ENCODE assay signal across 21 cellular contexts in genomic region chr15:38687340-38687739, GRCh38.
A peak's percentile ranks its signal among the peaks of the same experiment; 100 is the strongest.
DNase-seq lines count a peak whose midpoint lies in the region; ATAC-seq and TF ChIP-seq lines count a peak whose summit lies in the region.
"Had no signal": no experiment of that assay in that cellular context is flagged by ENCODE, and none has a peak within 500 bp of the region (broad histone marks: within the 10 kb centered on the region; RNA-seq: fewer than 3 reads in every experiment).

No MANE protein-coding gene starts in this region.

- ATAC-seq in activated CD8-positive, alpha-beta memory T cell treated with anti-CD3 and anti-CD28 coated beads, Interleukin-2, amount 10 ng/mL, durations not matched to agents 7 days and 5 days, result no peak
- ATAC-seq: GM23338 had no signal

- peaks cover 12% of the 10 kb centered on the region; the same call in 1 of the 2 replicates for H3F3A ChIP-seq in Loucy (ENCODE audit: low read depth)

- peak overlapping the region; percentile 13 for H3K9ac ChIP-seq in Loucy (ENCODE audit: low read depth, low read length, poor library complexity, severe bottlenecking)

- no peak overlapping the region for H3K27ac ChIP-seq in vagina
- H3K27ac ChIP-seq: brain microvascular endothelial cell, C4-2B, left ventricle myocardium inferior had no signal

- H3K27me3 ChIP-seq in Loucy (ENCODE audit: insufficient read depth, low read length, poor library complexity, severe bottlenecking) (no peaks in the 10 kb centered on the region), vagina (no peaks in the 10 kb centered on the region)
- H3K27me3 ChIP-seq: brain microvascular endothelial cell, MG63 had no signal

- no peaks in the 10 kb centered on the region for H3K9me2 ChIP-seq in Loucy (replicated peaks; ENCODE audit: low read depth, low read length)

- DNase-seq in activated CD8-positive, alpha-beta memory T cell treated with anti-CD3 and anti-CD28 coated beads, Interleukin-2, amount 10 ng/mL, durations not matched to agents 7 days and 5 days, result no peak
- DNase-seq in activated CD8-positive, alpha-beta memory T cell treated with anti-CD3 and anti-CD28 coated beads, Interleukin-2, amount 50 U/mL, for 4 hours, result no peak
- DNase-seq in iris pigment epithelial cell (ENCODE audit: low read depth) (peak; percentile 30), vagina (ENCODE audit: extremely low spot score in 2 of 2) (no peak), DMS153 (lab: John Stamatoyannopoulos, UW) (no peak), NCI-H2227 (lab: John Stamatoyannopoulos, UW; ENCODE audit: unreplicated experiment) (no peak)
- DNase-seq: activated CD8-positive, alpha-beta memory T cell treated with anti-CD3 and anti-CD28 coated beads for 24 hours; activated gamma-delta T cell treated with Interleukin-2 at 50 U/mL for 16 hours; brain microvascular endothelial cell; glutamatergic neuron; left ventricle myocardium inferior; MG63; NCI-H1694; NCI-H345; NK-92 treated with Interleukin-12 subunit alpha and Interleukin-12 subunit beta, amount 100 ng/mL, for 24 hours; nucleus accumbens had no signal

- no peaks in the 10 kb centered on the region for H3K36me3 Mint-ChIP-seq in activated CD8-positive, alpha-beta memory T cell treated with anti-CD3 and anti-CD28 coated beads, Interleukin-2, amount 10 ng/mL, durations not matched to agents 7 days and 5 days
- H3K36me3 Mint-ChIP-seq in activated naive CD8-positive, alpha-beta T cell, result no peaks in the 10 kb centered on the region
- H3K36me3 Mint-ChIP-seq: type B pancreatic cell had no signal

- H3K79me2 ChIP-seq in Loucy (ENCODE audit: insufficient read depth, low read length), result no peaks in the 10 kb centered on the region

- no peaks in the 10 kb centered on the region for H3K36me3 ChIP-seq in Loucy (ENCODE audit: insufficient read depth, low read length)
- H3K36me3 ChIP-seq in vagina, result no peaks in the 10 kb centered on the region
- H3K36me3 ChIP-seq: brain microvascular endothelial cell, left ventricle myocardium inferior, MG63 had no signal

- H3K4me3 ChIP-seq in Loucy (ENCODE audit: low read length, poor library complexity, severe bottlenecking) (no peak overlapping the region), vagina (no peak overlapping the region)
- H3K4me3 ChIP-seq: GM23338, left ventricle myocardium inferior, MG63 had no signal

- no peak for TF ChIP-seq POLR2A in vagina (IDR thresholded peaks at IDR 0.05)

- H3K27me3 Mint-ChIP-seq in activated CD8-positive, alpha-beta memory T cell treated with anti-CD3 and anti-CD28 coated beads, Interleukin-2, amount 10 ng/mL, durations not matched to agents 7 days and 5 days, result no peaks in the 10 kb centered on the region
- no peaks in the 10 kb centered on the region for H3K27me3 Mint-ChIP-seq in activated naive CD8-positive, alpha-beta T cell

- H3K4me1 ChIP-seq in Loucy (ENCODE audit: insufficient read depth, low read length, poor library complexity, severe bottlenecking), result peaks cover 95% of the 10 kb centered on the region
- H3K4me1 ChIP-seq in vagina, result no peaks in the 10 kb centered on the region
- H3K4me1 ChIP-seq: left ventricle myocardium inferior had no signal

- intact Hi-C loops in vagina (cut with DNase I), result no loop called here

- 0 out of 2 replicates have a peak overlapping the region, but pooled peaks have one; percentile 22 for H2AFZ ChIP-seq in Loucy (ENCODE audit: low read length)
- H2AFZ ChIP-seq: GM23338 had no signal

- no peaks in the 10 kb centered on the region for H4K20me1 ChIP-seq in Loucy (ENCODE audit: insufficient read depth, low read length, poor library complexity, severe bottlenecking)

- H3K4me1 Mint-ChIP-seq in activated CD8-positive, alpha-beta memory T cell treated with anti-CD3 and anti-CD28 coated beads, Interleukin-2, amount 10 ng/mL, durations not matched to agents 7 days and 5 days, result peaks cover 95% of the 10 kb centered on the region
- peaks cover 94% of the 10 kb centered on the region for H3K4me1 Mint-ChIP-seq in activated naive CD8-positive, alpha-beta T cell (ENCODE audit: low read depth)

- CTCF ChIA-PET in activated CD8-positive, alpha-beta memory T cell treated with anti-CD3 and anti-CD28 coated beads, Interleukin-2, amount 10 ng/mL, durations not matched to agents 7 days and 5 days (lab: Charles Lee), result interaction anchor here (0.6 to 12.1 kb wide), 15 partner anchors 10 to 246 kb away, joined by 3 to 436 read pairs (median 5); partner anchors contain the start of gene RASGRP1

- H3K27ac Mint-ChIP-seq in activated CD8-positive, alpha-beta memory T cell treated with anti-CD3 and anti-CD28 coated beads, Interleukin-2, amount 10 ng/mL, durations not matched to agents 7 days and 5 days, result peak overlapping the region; percentile 96
- H3K27ac Mint-ChIP-seq in activated naive CD8-positive, alpha-beta T cell, result peak overlapping the region; percentile 90
- H3K27ac Mint-ChIP-seq: GM23338, type B pancreatic cell had no signal

- H3K4me2 ChIP-seq in Loucy (ENCODE audit: low read depth, low read length, poor library complexity, severe bottlenecking), result peak overlapping the region; percentile 58
- H3K4me2 ChIP-seq: GM23338 had no signal

- H3K4me3 Mint-ChIP-seq in activated CD8-positive, alpha-beta memory T cell treated with anti-CD3 and anti-CD28 coated beads, Interleukin-2, amount 10 ng/mL, durations not matched to agents 7 days and 5 days, result no peak overlapping the region
- H3K4me3 Mint-ChIP-seq in activated naive CD8-positive, alpha-beta T cell, result peak overlapping the region; percentile 25
- H3K4me3 Mint-ChIP-seq: GM23338, type B pancreatic cell had no signal

- no peaks in the 10 kb centered on the region for H3K9me3 ChIP-seq in Loucy (ENCODE audit: insufficient read depth, low read depth, low read length)
- H3K9me3 ChIP-seq in vagina, result no peaks in the 10 kb centered on the region
- H3K9me3 ChIP-seq: left ventricle myocardium inferior, MG63 had no signal

- TF ChIP-seq CTCF in Loucy (conservative IDR thresholded peaks at IDR 0.05; ENCODE audit: low read length) (no peak), vagina (IDR thresholded peaks at IDR 0.05) (no peak)

- no peaks in the 10 kb centered on the region for H3K9me3 Mint-ChIP-seq in activated CD8-positive, alpha-beta memory T cell treated with anti-CD3 and anti-CD28 coated beads, Interleukin-2, amount 10 ng/mL, durations not matched to agents 7 days and 5 days (ENCODE audit: low read depth)
- H3K9me3 Mint-ChIP-seq in activated naive CD8-positive, alpha-beta T cell (ENCODE audit: low read depth), result no peaks in the 10 kb centered on the region
- H3K9me3 Mint-ChIP-seq: GM23338, type B pancreatic cell had no signal
